In the genomic region with DNA sequence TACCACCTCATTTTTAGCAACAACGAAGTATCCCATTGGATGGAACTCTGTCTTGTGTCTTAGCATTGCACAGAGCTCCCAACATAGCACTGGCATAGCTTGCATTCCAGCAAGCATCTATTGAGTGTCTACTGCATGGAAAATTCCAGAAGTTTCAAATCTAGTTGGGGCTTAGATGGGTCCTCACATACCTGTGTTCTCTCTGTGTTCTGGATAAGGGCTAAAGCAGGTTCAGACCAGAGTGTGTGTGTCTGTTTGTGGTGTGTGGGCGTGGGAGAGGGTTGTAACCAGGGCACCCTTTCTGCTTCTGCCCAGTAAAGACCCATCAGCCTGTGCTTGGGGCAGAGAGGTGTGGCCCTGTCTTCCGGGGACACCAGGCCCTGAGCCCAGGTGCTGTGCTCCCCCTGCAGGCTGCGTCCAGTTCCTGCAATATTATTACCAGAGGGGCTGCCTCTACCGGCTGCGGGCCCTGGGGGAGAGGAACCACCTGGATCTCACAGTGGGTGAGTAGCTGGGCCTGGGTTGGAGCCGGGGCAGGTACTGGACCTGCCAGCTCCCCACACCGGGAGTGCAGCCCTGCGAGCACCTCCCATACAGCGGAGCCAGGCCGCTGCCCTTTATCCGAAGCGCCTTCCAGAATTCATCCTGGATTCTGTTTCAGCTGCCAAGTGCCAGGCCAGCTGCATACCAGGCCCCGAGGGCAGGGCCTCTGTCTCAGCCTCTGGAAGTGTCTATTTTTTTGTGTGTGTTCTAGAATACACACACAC, we compare ENCODE assay signal across 8 cellular contexts. TPM values are rescaled to one million over a fixed set of nuclear protein-coding genes. Genes with fewer than 3 reads are reported as not detected.
DNase-seq lines count a peak whose midpoint lies in the region; ATAC-seq and TF ChIP-seq lines count a peak whose summit lies in the region.

No MANE protein-coding gene starts in this region.

- H4K20me1 ChIP-seq in DOHH2 (ENCODE audit: control insufficient read depth, insufficient read depth, low read depth, low read length) = no peaks in the 10 kb centered on the region

- no peaks in the 10 kb centered on the region for H3K79me2 ChIP-seq in DOHH2 (ENCODE audit: control insufficient read depth, low read length)

- H3K27me3 ChIP-seq in DOHH2 (ENCODE audit: control insufficient read depth, low read length) (no peaks in the 10 kb centered on the region), cardiac muscle cell (no peaks in the 10 kb centered on the region)

- intact Hi-C loops in activated naive CD4-positive, alpha-beta T cell treated with anti-CD3 and anti-CD28 coated beads for 36 hours (cut with micrococcal nuclease) = loop anchor here (1.0 to 5.0 kb wide), 3 partner anchors 61 to 306 kb away; a partner anchor contains a TSS

- H3K9me2 ChIP-seq in DOHH2 (replicated peaks; ENCODE audit: control insufficient read depth, low read length) = no peaks in the 10 kb centered on the region

- peaks cover 6% of the 10 kb centered on the region for H3K4me1 Mint-ChIP-seq in activated naive CD4-positive, alpha-beta T cell treated with anti-CD3 and anti-CD28 coated beads for 36 hours (ENCODE audit: low read depth)

- TF ChIP-seq CTCF in DOHH2 (IDR thresholded peaks at IDR 0.05; ENCODE audit: low read depth, low read length, poor library complexity, severe bottlenecking) (peak; percentile 95), cardiac muscle cell (IDR thresholded peaks at IDR 0.05; ENCODE audit: low read depth, low read length) (peak; percentile 77)

- H3K4me3 Mint-ChIP-seq in activated naive CD4-positive, alpha-beta T cell treated with anti-CD3 and anti-CD28 coated beads for 36 hours = no peak overlapping the region

- no peaks in the 10 kb centered on the region for H3K36me3 ChIP-seq in DOHH2 (ENCODE audit: control insufficient read depth, low read length)
- no peaks in the 10 kb centered on the region for H3K36me3 ChIP-seq in cardiac muscle cell

- no peaks in the 10 kb centered on the region for H3K9me3 ChIP-seq in DOHH2 (ENCODE audit: control insufficient read depth, insufficient read depth, low read length)
- H3K9me3 ChIP-seq in cardiac muscle cell (ENCODE audit: low read depth) = no peaks in the 10 kb centered on the region

- H3K4me2 ChIP-seq in DOHH2 (ENCODE audit: low read length) = peak overlapping the region; percentile 29; the same call in 1 of the 2 replicates

- no peaks in the 10 kb centered on the region for H3K36me3 Mint-ChIP-seq in activated naive CD4-positive, alpha-beta T cell treated with anti-CD3 and anti-CD28 coated beads for 36 hours (ENCODE audit: low read depth)

- DNase-seq in LHCN-M2 (ENCODE audit: low read depth) = peak; percentile 46
- peak; percentile 64 to 80 for DNase-seq in SHP77 (lab: John Stamatoyannopoulos, UW)
- DNase-seq in activated naive CD4-positive, alpha-beta T cell treated with anti-CD3 and anti-CD28 coated beads for 36 hours = peak; percentile 83
- peak; percentile 72 to 81 for DNase-seq in cardiac muscle cell (ENCODE audit: low read depth in 1 of 2, low spot score in 1 of 2)
- peak; percentile 76 for DNase-seq in renal cortical epithelial cell (ENCODE audit: low read depth)

- H3K4me3 ChIP-seq in DOHH2 (ENCODE audit: low read length) = no peak overlapping the region
- H3K4me3 ChIP-seq in cardiac muscle cell = no peak overlapping the region

- H3K4me1 ChIP-seq in DOHH2 (ENCODE audit: control insufficient read depth, low read length) (peaks cover 21% of the 10 kb centered on the region), cardiac muscle cell (ENCODE audit: low read depth) (peaks cover 24% of the 10 kb centered on the region)

- H3K9me3 Mint-ChIP-seq in activated naive CD4-positive, alpha-beta T cell treated with anti-CD3 and anti-CD28 coated beads for 36 hours = no peaks in the 10 kb centered on the region

- CTCF ChIA-PET in activated naive CD4-positive, alpha-beta T cell treated with anti-CD3 and anti-CD28 coated beads for 36 hours (lab: Charles Lee) = interaction anchor here (0.6 to 17.1 kb wide), 26 partner anchors 9 to 1161 kb away, joined by 3 to 381 read pairs (median 4); a partner anchor contains a TSS

- H3K27ac Mint-ChIP-seq in activated naive CD4-positive, alpha-beta T cell treated with anti-CD3 and anti-CD28 coated beads for 36 hours = peak overlapping the region; percentile 61

- H3K27ac ChIP-seq in DOHH2 (ENCODE audit: low read depth, low read length) (no peak overlapping the region), cardiac muscle cell (peak overlapping the region; percentile 0)

- H3K27me3 Mint-ChIP-seq in activated naive CD4-positive, alpha-beta T cell treated with anti-CD3 and anti-CD28 coated beads for 36 hours (ENCODE audit: low read depth) = no peaks in the 10 kb centered on the region

- ATAC-seq in GM21723 (IDR thresholded peaks at IDR 0.05; ENCODE audit: unreplicated experiment) (peak; percentile 72), GM18858 (IDR thresholded peaks at IDR 0.05; ENCODE audit: unreplicated experiment) (no peak)

- H3F3A ChIP-seq in DOHH2 (ENCODE audit: control insufficient read depth, insufficient read depth) = no peaks in the 10 kb centered on the region

RNA-seq across cellular contexts. Expression of a gene that starts 20.3 kb away (rescaled TPM):
- total RNA-seq in LHCN-M2 (2014; rRNA removed) = 1.8 and 2.5 TPM in 2 replicates
- 1.1 TPM for polyA plus RNA-seq in LHCN-M2 (2012)
- total RNA-seq in activated naive CD4-positive, alpha-beta T cell treated with anti-CD3 and anti-CD28 coated beads for 36 hours = 10 to 100 TPM; 64.4 to 67.5 TPM
- 30.0 and 56.3 TPM in 2 replicates for total RNA-seq in cardiac muscle cell
- 21.5 and 27.4 TPM in 2 replicates for polyA plus RNA-seq in cardiac muscle cell
- total RNA-seq in renal cortical epithelial cell = 47.3 and 82.0 TPM in 2 replicates

RNA-seq across cellular contexts. Expression of a gene that starts 30.6 kb away (rescaled TPM):
- total RNA-seq in LHCN-M2 (2014; rRNA removed) (2.2 and 2.9 TPM in 2 replicates), cardiac muscle cell (8.0 and 15.1 TPM in 2 replicates), renal cortical epithelial cell (1.6 and 11.9 TPM in 2 replicates)
- polyA plus RNA-seq in LHCN-M2 (2012) = 4.1 TPM
- 1 to 10 TPM; 8.2 to 8.3 TPM for total RNA-seq in activated naive CD4-positive, alpha-beta T cell treated with anti-CD3 and anti-CD28 coated beads for 36 hours
- 2.4 and 3.8 TPM in 2 replicates for polyA plus RNA-seq in cardiac muscle cell
